Comparison of ENCODE assay signal across 1 cellular context in genomic region chr20:47737923-47738322, GRCh38.
TF ChIP-seq lines count a peak whose summit lies in the region.

No MANE protein-coding gene starts in this region.

TF ChIP-seq in HepG2, 621 proteins besides CTCF, POLR2A, EP300 and RAD21 (continued from another document):
- no peak for TF ChIP-seq HMGXB3 (CRISPR knock-in tag; IDR thresholded peaks at IDR 0.05; ENCODE audit: borderline replicate concordance)
- peak; percentile 55; the same call in 1 of the 2 replicates for TF ChIP-seq ZKSCAN1 (IDR thresholded peaks at IDR 0.05; ENCODE audit: low read length)
- no peak for TF ChIP-seq PRDM10 (CRISPR knock-in tag; IDR thresholded peaks at IDR 0.05; ENCODE audit: low read depth)
- no peak for TF ChIP-seq CENPBD1 (CRISPR knock-in tag; IDR thresholded peaks at IDR 0.05; ENCODE audit: borderline replicate concordance, low read depth)
- 0 out of 2 replicates have a peak, but pooled peaks have one; percentile 33 for TF ChIP-seq ZFYVE20 (CRISPR knock-in tag; IDR thresholded peaks at IDR 0.05; ENCODE audit: borderline replicate concordance, low read depth)
TF ChIP-seq in HepG2: peak in this region for 2.
